Comparison of ENCODE assay signal across 20 cellular contexts in genomic region chr17:69695646-69696045, GRCh38.
DNase-seq lines count a peak whose midpoint lies in the region; ATAC-seq lines count a peak whose summit lies in the region.
"Had no signal": no experiment of that assay in that cellular context is flagged by ENCODE, and none has a peak within 500 bp of the region (broad histone marks: within the 10 kb centered on the region; RNA-seq: fewer than 3 reads in every experiment).

No MANE protein-coding gene starts in this region.

- DNase-seq in amniotic epithelial cell (ENCODE audit: low read depth), result peak; percentile 84
- DNase-seq in superior temporal gyrus (ENCODE audit: extremely low spot score), result peak; percentile 1
- no peak for DNase-seq in AG08396 (ENCODE audit: low spot score)
- DNase-seq: 8988T; ACHN; AML-193; CD4-positive, alpha-beta memory T cell; CD4-positive, CD25-positive, alpha-beta regulatory T cell; CD8-positive, alpha-beta memory T cell; COR-L47; DMS 273 treated with DMSO at 0.1 percent for 48 hours; DMS153; DMS53; DMS79; DND-41; EL; GDM1 had no signal

- no peak for ATAC-seq in HG02798 (IDR thresholded peaks at IDR 0.05; ENCODE audit: poor library complexity, unreplicated experiment)
- ATAC-seq in GM21723 (IDR thresholded peaks at IDR 0.05; ENCODE audit: unreplicated experiment), result no peak
- ATAC-seq: GM12878 had no signal
